ENCODE assay signal across 1 cellular context in the genomic region with DNA sequence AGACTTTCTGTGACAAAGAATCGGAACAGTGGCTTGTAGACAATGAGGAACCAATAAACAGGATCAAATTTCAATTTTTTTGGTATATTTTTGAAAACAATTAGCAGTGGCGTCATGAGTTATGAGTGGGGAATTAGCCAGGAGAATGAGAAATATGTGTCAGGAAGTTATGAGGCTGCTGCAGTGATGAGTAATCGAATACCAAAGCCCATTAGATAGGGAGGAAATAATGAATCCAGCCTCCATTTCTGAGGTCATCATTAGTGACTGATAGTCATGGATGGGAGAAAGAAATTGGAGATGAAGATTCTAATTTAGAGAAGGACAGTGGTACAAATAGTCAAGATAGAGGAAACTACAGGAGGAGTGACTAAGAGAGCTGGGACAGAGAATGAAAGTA.
A peak's percentile ranks its signal among the peaks of the same experiment; 100 is the strongest.
TF ChIP-seq lines count a peak whose summit lies in the region.

No MANE protein-coding gene starts in this region.

TF ChIP-seq in HCT116, 20 proteins besides CTCF, POLR2A, EP300 and RAD21 (continued from another document):
- TF ChIP-seq, protein P1, sequence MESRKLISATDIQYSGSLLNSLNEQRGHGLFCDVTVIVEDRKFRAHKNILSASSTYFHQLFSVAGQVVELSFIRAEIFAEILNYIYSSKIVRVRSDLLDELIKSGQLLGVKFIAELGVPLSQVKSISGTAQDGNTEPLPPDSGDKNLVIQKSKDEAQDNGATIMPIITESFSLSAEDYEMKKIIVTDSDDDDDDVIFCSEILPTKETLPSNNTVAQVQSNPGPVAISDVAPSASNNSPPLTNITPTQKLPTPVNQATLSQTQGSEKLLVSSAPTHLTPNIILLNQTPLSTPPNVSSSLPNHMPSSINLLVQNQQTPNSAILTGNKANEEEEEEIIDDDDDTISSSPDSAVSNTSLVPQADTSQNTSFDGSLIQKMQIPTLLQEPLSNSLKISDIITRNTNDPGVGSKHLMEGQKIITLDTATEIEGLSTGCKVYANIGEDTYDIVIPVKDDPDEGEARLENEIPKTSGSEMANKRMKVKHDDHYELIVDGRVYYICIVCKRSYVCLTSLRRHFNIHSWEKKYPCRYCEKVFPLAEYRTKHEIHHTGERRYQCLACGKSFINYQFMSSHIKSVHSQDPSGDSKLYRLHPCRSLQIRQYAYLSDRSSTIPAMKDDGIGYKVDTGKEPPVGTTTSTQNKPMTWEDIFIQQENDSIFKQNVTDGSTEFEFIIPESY (IDR thresholded peaks at IDR 0.05; ENCODE audit: extremely low read depth, insufficient replicate concordance, low read length) = no peak
- TF ChIP-seq ATF3 (IDR thresholded peaks at IDR 0.05) (peak; percentile 65; the same call in 1 of the 2 replicates), ELF1 (IDR thresholded peaks at IDR 0.05; ENCODE audit: borderline replicate concordance, low read depth) (peak; percentile 12; the same call in 1 of the 2 replicates), EZH2 (IDR thresholded peaks at IDR 0.05) (no peak), SRF (IDR thresholded peaks at IDR 0.05; ENCODE audit: low read depth) (no peak), JUND (IDR thresholded peaks at IDR 0.05) (peak; percentile 77), CEBPB (IDR thresholded peaks at IDR 0.05; ENCODE audit: low read depth) (0 out of 2 replicates have a peak, but pooled peaks have one; percentile 33)
